24 cellular contexts compared by ENCODE assay signal in genomic region chr13:72146816-72147215, GRCh38.
"Had no signal": no experiment of that assay in that cellular context is flagged by ENCODE, and none has a peak within 500 bp of the region (broad histone marks: within the 10 kb centered on the region; RNA-seq: fewer than 3 reads in every experiment).

No MANE protein-coding gene starts in this region.

- DNase-seq: activated CD4-positive, alpha-beta memory T cell treated with anti-CD3 and anti-CD28 coated beads for 36 hours; activated CD4-positive, alpha-beta T cell treated with anti-CD3 and anti-CD28 coated beads for 36 hours; activated CD4-positive, alpha-beta T cell treated with anti-CD3 and anti-CD28 coated beads, Interleukin-2, amount 10 ng/mL, durations not matched to agents 24 days and 14 days; activated CD4-positive, CD25-positive, alpha-beta regulatory T cell; activated CD4-positive, CD25-positive, alpha-beta regulatory T cell treated with anti-CD3 and anti-CD28 coated beads, Interleukin-2, amount 50 U/mL, for 72 hours; activated CD8-positive, alpha-beta memory T cell treated with anti-CD3 and anti-CD28 coated beads, Interleukin-2, amount 10 ng/mL, durations not matched to agents 7 days and 5 days; activated CD8-positive, alpha-beta memory T cell treated with anti-CD3 and anti-CD28 coated beads, Interleukin-2, amount 50 U/mL, for 4 hours; activated CD8-positive, alpha-beta T cell treated with anti-CD3 and anti-CD28 coated beads, Interleukin-2, amount 10 ng/mL, durations not matched to agents 7 days and 5 days; activated effector memory CD4-positive, alpha-beta T cell treated with anti-CD3 and anti-CD28 coated beads, Interleukin-2, amount 50 U/mL, for 16 hours; activated naive CD4-positive, alpha-beta T cell treated with anti-CD3 and anti-CD28 coated beads, Interleukin-2, amount 50 U/mL, for 16 hours; activated T-cell treated with anti-CD3 and anti-CD28 coated beads, Interleukin-2, amount 50 U/mL, for 1 hour; activated T-cell treated with anti-CD3 and anti-CD28 coated beads, Interleukin-2, amount 50 U/mL, for 48 hours; amniotic stem cell; anterior cingulate cortex; brain microvascular endothelial cell; dorsolateral prefrontal cortex; effector memory CD4-positive, alpha-beta T cell; endodermal cell; esophagus squamous epithelium; foreskin melanocyte; head of caudate nucleus; T-helper 2 cell had no signal

- H3K9me3 ChIP-seq: esophagus squamous epithelium, gastroesophageal sphincter had no signal

- H3K27me3 ChIP-seq: brain microvascular endothelial cell, dorsolateral prefrontal cortex, esophagus squamous epithelium, gastroesophageal sphincter had no signal

- H3K36me3 ChIP-seq: brain microvascular endothelial cell, esophagus squamous epithelium, gastroesophageal sphincter had no signal

- H3K4me3 ChIP-seq: coronary artery, dorsolateral prefrontal cortex, esophagus squamous epithelium, gastroesophageal sphincter had no signal

- H3K27ac ChIP-seq: brain microvascular endothelial cell, coronary artery, dorsolateral prefrontal cortex, esophagus squamous epithelium, gastroesophageal sphincter had no signal

- H3K4me1 ChIP-seq: gastroesophageal sphincter had no signal
